7 cellular contexts compared by ENCODE assay signal in the genomic region with DNA sequence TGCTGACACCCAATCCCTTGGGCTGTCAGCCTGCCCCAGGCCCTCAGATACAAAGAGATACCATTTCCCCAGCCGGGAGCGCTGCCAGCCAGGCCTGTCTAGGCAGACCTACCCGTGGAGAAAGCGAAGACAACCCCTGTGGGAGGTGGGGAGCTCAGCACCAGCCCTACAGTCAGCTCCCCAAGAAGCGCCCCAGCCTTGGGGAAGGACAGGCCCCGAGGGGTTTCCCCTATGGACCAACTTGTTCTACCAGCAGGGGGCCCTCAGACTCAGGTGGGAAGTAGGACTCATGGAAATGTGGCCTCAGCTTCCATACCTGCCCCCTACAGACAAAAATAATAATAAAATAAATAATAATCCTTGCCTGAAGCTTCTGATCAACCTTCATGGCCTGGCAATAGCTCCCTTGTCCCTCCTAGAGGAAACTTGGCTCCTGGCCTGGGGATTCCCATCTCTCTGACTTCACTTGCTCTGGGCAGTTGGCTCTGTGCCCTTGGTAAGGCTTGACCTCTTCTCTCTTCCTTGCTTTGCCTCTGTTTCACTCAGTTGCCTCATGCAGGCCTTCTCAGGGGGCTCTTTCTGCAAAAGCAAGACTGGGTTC. TPM values are rescaled to one million over a fixed set of nuclear protein-coding genes. Genes with fewer than 3 reads are reported as not detected.
DNase-seq lines count a peak whose midpoint lies in the region; TF ChIP-seq lines count a peak whose summit lies in the region.

No MANE protein-coding gene starts in this region.

- H4K20me1 ChIP-seq in OCI-LY7 (ENCODE audit: insufficient read depth, low read length): no peaks in the 10 kb centered on the region

- POLR2A ChIA-PET in OCI-LY7 (lab: Charles Lee): interaction anchor here (0.7 kb wide), 1 partner anchor 447 kb away, joined by 3 read pairs; no protein-coding TSS in a partner anchor

- H3K4me1 ChIP-seq in OCI-LY7 (ENCODE audit: insufficient read depth, low read length, poor library complexity, severe bottlenecking): no peaks in the 10 kb centered on the region
- peaks cover 22 to 78% (median 73%) of the 10 kb centered on the region in 5 donors for H3K4me1 ChIP-seq in subcutaneous abdominal adipose tissue (ENCODE audit: control insufficient read depth in 5 of 5, insufficient read depth in 5 of 5, low read length in 5 of 5)

- DNase-seq in GM10266 (ENCODE audit: extremely low spot score) (no peak), OCI-LY7 (ENCODE audit: low spot score) (peak; percentile 44), caudate nucleus (lab: John Stamatoyannopoulos, UW) (peak in 50 of 61 donors; percentile 3 to 66 (median 32)), NCI-H146 (lab: John Stamatoyannopoulos, UW) (no peak), iPS-NIHi11 (ENCODE audit: low spot score) (no peak)

- H3K79me2 ChIP-seq in OCI-LY7 (ENCODE audit: insufficient read depth, low read depth, low read length): no peaks in the 10 kb centered on the region

- TF ChIP-seq CTCF in GM10266 (IDR thresholded peaks at IDR 0.05; ENCODE audit: control insufficient read depth, insufficient read depth, low read depth, missing control alignments) (peak; percentile 35), OCI-LY7 (conservative IDR thresholded peaks at IDR 0.05; ENCODE audit: low read length) (peak; percentile 71)

- H3K27me3 ChIP-seq in layer of hippocampus (ENCODE audit: control insufficient read depth, insufficient read depth, low read length) (no peaks in the 10 kb centered on the region), subcutaneous abdominal adipose tissue (ENCODE audit: control insufficient read depth in 5 of 5, insufficient read depth in 4 of 5, low read length in 5 of 5) (no peaks in the 10 kb centered on the region)

- H3K4me3 ChIP-seq in OCI-LY7 (ENCODE audit: low read depth, low read length, poor library complexity, severe bottlenecking) (no peak overlapping the region), subcutaneous abdominal adipose tissue (ENCODE audit: low read depth in 1 of 5, low read length in 5 of 5) (no peak overlapping the region)

- no peaks in the 10 kb centered on the region for H3K9me2 ChIP-seq in OCI-LY7 (ENCODE audit: insufficient read depth, low read length)

- no peak overlapping the region for H3K4me2 ChIP-seq in OCI-LY7 (ENCODE audit: low read length)

- no TSS peak for BruUV-seq in OCI-LY7 (replicated peaks; lab: Mats Ljungman, UMichigan)

- H2AFZ ChIP-seq in OCI-LY7 (ENCODE audit: low read length): no peak overlapping the region

- CTCF ChIA-PET in OCI-LY7 (lab: Charles Lee; ENCODE audit: unreplicated experiment): no interaction called here

- intact Hi-C loops in OCI-LY7 (cut with micrococcal nuclease; ENCODE audit: unreplicated experiment): no loop called here

- peak overlapping the region in 4 of 5 donors; percentile 15 to 61 (median 42) for H3K9ac ChIP-seq in subcutaneous abdominal adipose tissue (ENCODE audit: low read length in 5 of 5)

- peaks cover 9% of the 10 kb centered on the region; the same call in 1 of the 2 replicates for H3K36me3 ChIP-seq in OCI-LY7 (ENCODE audit: insufficient read depth, low read length)
- H3K36me3 ChIP-seq in subcutaneous abdominal adipose tissue (ENCODE audit: control insufficient read depth in 5 of 5, insufficient read depth in 5 of 5, low read length in 5 of 5): peaks cover 0 to 24% (median 22%) of the 10 kb centered on the region in 5 donors

- H3K27ac ChIP-seq in OCI-LY7 (ENCODE audit: low read depth, low read length, poor library complexity, severe bottlenecking): no peak overlapping the region
- peak overlapping the region; percentile 89 for H3K27ac ChIP-seq in caudate nucleus (ENCODE audit: low read depth, low read length)
- H3K27ac ChIP-seq in layer of hippocampus (ENCODE audit: low read depth, low read length): peak overlapping the region; percentile 81
- peak overlapping the region; percentile 93 for H3K27ac ChIP-seq in subcutaneous abdominal adipose tissue (ENCODE audit: low read depth, low read length)

- H3K9me3 ChIP-seq in OCI-LY7 (ENCODE audit: low read length): no peaks in the 10 kb centered on the region
- H3K9me3 ChIP-seq in subcutaneous abdominal adipose tissue (ENCODE audit: control insufficient read depth in 5 of 5, low read length in 5 of 5): no peaks in the 10 kb centered on the region

RNA-seq across cellular contexts. Expression of gene SLC35F6, which starts 7.0 kb away (rescaled TPM):
- total RNA-seq in OCI-LY7 (2014; rRNA removed; shearing (Covaris generic)): 10.4 and 10.6 TPM in 2 replicates
- total RNA-seq in OCI-LY7 (2022): 12.9 and 15.0 TPM in 2 replicates

RNA-seq across cellular contexts. Expression of gene CENPA, which starts 14.8 kb away (rescaled TPM):
- 27.8 and 48.2 TPM in 2 replicates for total RNA-seq in OCI-LY7 (2014; rRNA removed; shearing (Covaris generic))
- 63.6 and 67.9 TPM in 2 replicates for total RNA-seq in OCI-LY7 (2022)

Comparison
In these comparisons a context has a peak if more than half of its experiments do, and no peak if none do; other contexts are left out.
1. DNase-seq: peak in OCI-LY7 (single experiment) and caudate nucleus (50 of 61); none in GM10266 (single experiment), NCI-H146 (single experiment) and iPS-NIHi11 (single experiment).